In the genomic region with DNA sequence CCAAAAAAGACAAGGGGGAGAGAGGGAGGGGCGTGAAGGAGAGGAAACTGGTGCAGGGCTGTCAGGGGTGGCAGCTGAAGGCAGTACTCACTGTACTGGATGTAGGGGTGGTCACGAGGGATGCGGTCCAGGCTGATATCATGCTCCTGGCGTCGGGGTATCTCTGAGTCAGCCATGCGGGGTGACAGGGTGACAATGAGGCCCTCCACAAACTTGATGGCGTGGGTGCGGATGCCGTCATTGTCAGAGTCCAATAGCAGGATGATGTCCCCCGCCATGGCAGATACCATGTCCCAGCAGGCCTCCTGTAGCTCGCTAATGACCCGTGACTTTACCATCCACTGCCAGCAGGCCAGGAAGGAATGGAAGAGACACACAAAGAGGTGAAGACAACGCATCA, we compare ENCODE assay signal across 22 cellular contexts. TPM values are rescaled to one million over a fixed set of nuclear protein-coding genes. Genes with fewer than 3 reads are reported as not detected.
DNase-seq lines count a peak whose midpoint lies in the region; ATAC-seq, FAIRE-seq and TF ChIP-seq lines count a peak whose summit lies in the region.
"Had no signal": no experiment of that assay in that cellular context is flagged by ENCODE, and none has a peak within 500 bp of the region (broad histone marks: within the 10 kb centered on the region; RNA-seq: fewer than 3 reads in every experiment).

No MANE protein-coding gene starts in this region.

- no peak overlapping the region for H4K8ac ChIP-seq in mesendoderm (ENCODE audit: low read depth, low read length)

- no peaks in the 10 kb centered on the region for H3K27me3 Mint-ChIP-seq in stimulated activated naive CD8-positive, alpha-beta T cell treated with anti-CD3 and anti-CD28 coated beads, Interleukin-15, Interleukin-2, amounts not matched to agents 100 ng/mL and 50 ng/mL, for 24 hours
- H3K27me3 Mint-ChIP-seq in stimulated activated naive CD8-positive, alpha-beta T cell treated with anti-CD3 and anti-CD28 coated beads, Interleukin-15, amount 100 ng/mL, for 72 hours = no peaks in the 10 kb centered on the region
- H3K27me3 Mint-ChIP-seq in activated CD4-positive, alpha-beta memory T cell treated with anti-CD3 and anti-CD28 coated beads, Interleukin-2, amount 10 ng/mL, durations not matched to agents 7 days and 5 days = no peaks in the 10 kb centered on the region
- H3K27me3 Mint-ChIP-seq: CD4-positive, alpha-beta T cell had no signal

- H3K27ac ChIP-seq in spleen = no peak overlapping the region
- H3K27ac ChIP-seq in mesendoderm (ENCODE audit: low read depth, low read length) = no peak overlapping the region
- H3K27ac ChIP-seq: A549, C4-2B, GM23248 had no signal

- peak; percentile 20 for FAIRE-seq in HTR-8/SVneo (lab: Jason Lieb, UNC)
- FAIRE-seq: A549, GM18507 had no signal

- intact Hi-C loops in spleen (cut with DNase I; ENCODE audit: low total_unique reads) = no loop called here

- no peaks in the 10 kb centered on the region for H3K4me1 Mint-ChIP-seq in stimulated activated naive CD8-positive, alpha-beta T cell treated with anti-CD3 and anti-CD28 coated beads, Interleukin-15, Interleukin-2, amounts not matched to agents 100 ng/mL and 50 ng/mL, for 24 hours (ENCODE audit: low read depth)
- no peaks in the 10 kb centered on the region for H3K4me1 Mint-ChIP-seq in stimulated activated naive CD8-positive, alpha-beta T cell treated with anti-CD3 and anti-CD28 coated beads, Interleukin-15, amount 100 ng/mL, for 72 hours
- H3K4me1 Mint-ChIP-seq in activated CD4-positive, alpha-beta memory T cell treated with anti-CD3 and anti-CD28 coated beads, Interleukin-2, amount 10 ng/mL, durations not matched to agents 7 days and 5 days = no peaks in the 10 kb centered on the region

- no peak for ATAC-seq in stimulated activated naive CD8-positive, alpha-beta T cell treated with anti-CD3 and anti-CD28 coated beads, Interleukin-15, amount 100 ng/mL, for 72 hours
- ATAC-seq: A549 had no signal

- H3K4me3 Mint-ChIP-seq in stimulated activated naive CD8-positive, alpha-beta T cell treated with anti-CD3 and anti-CD28 coated beads, Interleukin-15, Interleukin-2, amounts not matched to agents 100 ng/mL and 50 ng/mL, for 24 hours = no peak overlapping the region
- H3K4me3 Mint-ChIP-seq in stimulated activated naive CD8-positive, alpha-beta T cell treated with anti-CD3 and anti-CD28 coated beads, Interleukin-15, amount 100 ng/mL, for 72 hours = no peak overlapping the region
- H3K4me3 Mint-ChIP-seq in activated CD4-positive, alpha-beta memory T cell treated with anti-CD3 and anti-CD28 coated beads, Interleukin-2, amount 10 ng/mL, durations not matched to agents 7 days and 5 days = no peak overlapping the region
- H3K4me3 Mint-ChIP-seq: CD4-positive, alpha-beta T cell; HFFc6 had no signal

- no peak overlapping the region for H3K56ac ChIP-seq in mesendoderm (ENCODE audit: low read length)

- TF ChIP-seq CTCF in spleen (IDR thresholded peaks at IDR 0.05 in 8 of 11, conservative IDR thresholded peaks at IDR 0.05 in 3 of 11) = no peak

- DNase-seq in stimulated activated naive CD8-positive, alpha-beta T cell treated with anti-CD3 and anti-CD28 coated beads, Interleukin-15, amount 100 ng/mL, for 72 hours = no peak
- no peak for DNase-seq in HTR-8/SVneo (ENCODE audit: insufficient read length, low spot score)
- peak; percentile 40 for DNase-seq in left kidney (ENCODE audit: low read depth, low spot score)
- DNase-seq in spleen = peak; percentile 42
- DNase-seq in SK-N-DZ (ENCODE audit: low spot score) = no peak
- DNase-seq in activated CD4-positive, alpha-beta memory T cell treated with anti-CD3 and anti-CD28 coated beads, Interleukin-2, amount 10 ng/mL, durations not matched to agents 7 days and 5 days = no peak
- no peak for DNase-seq in mesendoderm
- DNase-seq: AML-193; CD4-positive, alpha-beta T cell; DMS153; DMS79; GDM1; GM23248; HCEC 1CT; HFFc6 had no signal

- no peak overlapping the region for H3K4ac ChIP-seq in mesendoderm (ENCODE audit: low read depth, low read length)

- H3K79me1 ChIP-seq in mesendoderm (ENCODE audit: low read length) = no peaks in the 10 kb centered on the region

- no peak overlapping the region for H2BK5ac ChIP-seq in mesendoderm (ENCODE audit: low read length)

- H4K5ac ChIP-seq in mesendoderm (ENCODE audit: low read length) = no peak overlapping the region

- no peak overlapping the region for H2AK5ac ChIP-seq in mesendoderm (ENCODE audit: low read length)

- H3K36me3 ChIP-seq in spleen (peaks cover 5 to 100% (median 99%) of the 10 kb centered on the region in 6 donors), mesendoderm (ENCODE audit: control insufficient read depth, insufficient read depth, low read length) (peaks cover 26% of the 10 kb centered on the region)

- H3K9me3 Mint-ChIP-seq in stimulated activated naive CD8-positive, alpha-beta T cell treated with anti-CD3 and anti-CD28 coated beads, Interleukin-15, Interleukin-2, amounts not matched to agents 100 ng/mL and 50 ng/mL, for 24 hours = no peaks in the 10 kb centered on the region
- H3K9me3 Mint-ChIP-seq in stimulated activated naive CD8-positive, alpha-beta T cell treated with anti-CD3 and anti-CD28 coated beads, Interleukin-15, amount 100 ng/mL, for 72 hours = no peaks in the 10 kb centered on the region
- H3K9me3 Mint-ChIP-seq in activated CD4-positive, alpha-beta memory T cell treated with anti-CD3 and anti-CD28 coated beads, Interleukin-2, amount 10 ng/mL, durations not matched to agents 7 days and 5 days = no peaks in the 10 kb centered on the region
- H3K9me3 Mint-ChIP-seq: CD4-positive, alpha-beta T cell; HFFc6 had no signal

- no peak overlapping the region for H3K4me2 ChIP-seq in mesendoderm (ENCODE audit: low read length)
- H3K4me2 ChIP-seq: A549 had no signal

- no peak overlapping the region for H2BK120ac ChIP-seq in mesendoderm (ENCODE audit: low read depth, low read length)

- no peak overlapping the region for H3K23ac ChIP-seq in mesendoderm (ENCODE audit: low read length)

- H3K9me3 ChIP-seq in spleen = no peaks in the 10 kb centered on the region
- H3K9me3 ChIP-seq: A549 had no signal

- H3K4me3 ChIP-seq in spleen (no peak overlapping the region), mesendoderm (ENCODE audit: low read length) (no peak overlapping the region)
- H3K4me3 ChIP-seq: A549, GM23248 had no signal

- TF ChIP-seq POLR2A in spleen (IDR thresholded peaks at IDR 0.05) = no peak

- no peak overlapping the region for H3K9ac ChIP-seq in mesendoderm (ENCODE audit: low read length)
- H3K9ac ChIP-seq: GM23248 had no signal

- peaks cover 69% of the 10 kb centered on the region for H3K36me3 Mint-ChIP-seq in stimulated activated naive CD8-positive, alpha-beta T cell treated with anti-CD3 and anti-CD28 coated beads, Interleukin-15, Interleukin-2, amounts not matched to agents 100 ng/mL and 50 ng/mL, for 24 hours (ENCODE audit: low read depth)
- H3K36me3 Mint-ChIP-seq in activated CD4-positive, alpha-beta memory T cell treated with anti-CD3 and anti-CD28 coated beads, Interleukin-2, amount 10 ng/mL, durations not matched to agents 7 days and 5 days (ENCODE audit: low read depth) = peaks cover 70% of the 10 kb centered on the region

- H3K27ac Mint-ChIP-seq in stimulated activated naive CD8-positive, alpha-beta T cell treated with anti-CD3 and anti-CD28 coated beads, Interleukin-15, Interleukin-2, amounts not matched to agents 100 ng/mL and 50 ng/mL, for 24 hours = peak overlapping the region; percentile 26
- H3K27ac Mint-ChIP-seq in stimulated activated naive CD8-positive, alpha-beta T cell treated with anti-CD3 and anti-CD28 coated beads, Interleukin-15, amount 100 ng/mL, for 72 hours = peak overlapping the region in 1 of 2 donors; percentile 88
- H3K27ac Mint-ChIP-seq in activated CD4-positive, alpha-beta memory T cell treated with anti-CD3 and anti-CD28 coated beads, Interleukin-2, amount 10 ng/mL, durations not matched to agents 7 days and 5 days = no peak overlapping the region
- H3K27ac Mint-ChIP-seq: CD4-positive, alpha-beta T cell had no signal

- no peak overlapping the region for H3K18ac ChIP-seq in mesendoderm (ENCODE audit: low read length)

- no peak overlapping the region for H2BK15ac ChIP-seq in mesendoderm (replicated peaks; ENCODE audit: low read depth)

- CTCF ChIA-PET in activated CD4-positive, alpha-beta memory T cell treated with anti-CD3 and anti-CD28 coated beads, Interleukin-2, amount 10 ng/mL, durations not matched to agents 7 days and 5 days (lab: Charles Lee) = interaction anchor here (1.9 kb wide), 1 partner anchor 31 kb away, joined by 5 read pairs; no protein-coding TSS in a partner anchor

- no peaks in the 10 kb centered on the region for H3K79me2 ChIP-seq in mesendoderm (ENCODE audit: control insufficient read depth, insufficient read depth, low read length)

- H3K4me1 ChIP-seq in spleen (no peaks in the 10 kb centered on the region), mesendoderm (ENCODE audit: control insufficient read depth, low read depth, low read length) (no peaks in the 10 kb centered on the region)
- H3K4me1 ChIP-seq: A549 had no signal

- POLR2A ChIA-PET in activated CD4-positive, alpha-beta memory T cell treated with anti-CD3 and anti-CD28 coated beads, Interleukin-2, amount 10 ng/mL, durations not matched to agents 7 days and 5 days (lab: Charles Lee) = no interaction called here

- 94 to 98% (median 96%) methylated on average over 13 of the region's 13 CpGs for WGBS in spleen, 5 donors
- WGBS in mesendoderm (ENCODE audit: extremely low coverage, insufficient coverage, low lambda C conversion rate) = no CpG with 5 or more reads among the region's 13 CpGs

- H3K27me3 ChIP-seq in spleen (replicated peaks in 1 of 7) (no peaks in the 10 kb centered on the region), mesendoderm (ENCODE audit: insufficient read depth, low read length, poor library complexity) (no peaks in the 10 kb centered on the region)

RNA-seq across cellular contexts. Expression of gene SYMPK, which starts 15.3 kb away (rescaled TPM):
- 100 to 1,000 TPM in 1 of 7 donors, 10 to 100 TPM in 6; 56.3 to 106 (median 75.1) TPM for total RNA-seq in spleen
- 100 to 1,000 TPM in 2 of 3 donors, 10 to 100 TPM in 1; 60.3 to 148 (median 147) TPM for polyA plus RNA-seq in spleen
- 26.2 and 27.7 TPM in 2 replicates for polyA plus RNA-seq in SK-N-DZ (2014; cell fraction: cytosol; rRNA removed)
- 52.1 and 58.3 TPM in 2 replicates for polyA plus RNA-seq in SK-N-DZ (2014; cell fraction: nucleus; rRNA removed)
- 10 to 100 TPM; 88.3 to 89.2 TPM for total RNA-seq in activated CD4-positive, alpha-beta memory T cell treated with anti-CD3 and anti-CD28 coated beads, Interleukin-2, amount 10 ng/mL, durations not matched to agents 7 days and 5 days
- 45.8 TPM for polyA plus RNA-seq in mesendoderm (2013, experiment 1 of 2)
- polyA plus RNA-seq in mesendoderm (2013, experiment 2 of 2) = 43.7 TPM

RNA-seq across cellular contexts. Expression of gene FOXA3, which starts 16.5 kb away (rescaled TPM):
- total RNA-seq in spleen = under 1 TPM in 1 of 7 donors, not detected in 6; 0.24 TPM
- polyA plus RNA-seq in spleen = under 1 TPM in 2 of 3 donors, not detected in 1; 0.09 to 0.16 TPM
- polyA plus RNA-seq in SK-N-DZ (2014; cell fraction: cytosol; rRNA removed) = 0.38 and 0.67 TPM in 2 replicates
- not detected in 2 replicates for polyA plus RNA-seq in SK-N-DZ (2014; cell fraction: nucleus; rRNA removed)
- total RNA-seq in activated CD4-positive, alpha-beta memory T cell treated with anti-CD3 and anti-CD28 coated beads, Interleukin-2, amount 10 ng/mL, durations not matched to agents 7 days and 5 days = not detected
- polyA plus RNA-seq in mesendoderm (2013, experiment 1 of 2) = 12.9 TPM
- 13.3 TPM for polyA plus RNA-seq in mesendoderm (2013, experiment 2 of 2)
- total RNA-seq: CD4-positive, alpha-beta T cell; GM23248; HFFc6 had no signal
- polyA plus RNA-seq: BJ, GM23248 had no signal

RNA-seq across cellular contexts. Expression of gene RSPH6A, which starts 32.6 kb away (rescaled TPM):
- total RNA-seq in spleen = under 1 TPM in 3 of 7 donors, not detected in 4; 0.19 to 0.41 (median 0.33) TPM
- polyA plus RNA-seq in spleen = under 1 TPM in 1 of 3 donors, not detected in 2; 0.13 TPM
- not detected in 2 replicates for polyA plus RNA-seq in SK-N-DZ (2014; cell fraction: cytosol; rRNA removed)
- not detected in 2 replicates for polyA plus RNA-seq in SK-N-DZ (2014; cell fraction: nucleus; rRNA removed)
- under 1 TPM; 0.25 to 0.30 TPM for total RNA-seq in activated CD4-positive, alpha-beta memory T cell treated with anti-CD3 and anti-CD28 coated beads, Interleukin-2, amount 10 ng/mL, durations not matched to agents 7 days and 5 days
- not detected for polyA plus RNA-seq in mesendoderm (2013, experiment 1 of 2)
- polyA plus RNA-seq in mesendoderm (2013, experiment 2 of 2) = not detected
- total RNA-seq: GM23248, H4, HT-29 had no signal
- polyA plus RNA-seq: A549, BJ, GM23248 had no signal

RNA-seq across cellular contexts. Expression of gene IRF2BP1, which starts 38.3 kb away (rescaled TPM):
- 10 to 100 TPM; 18.5 to 29.4 (median 23.3) TPM for total RNA-seq in spleen
- polyA plus RNA-seq in spleen = 10 to 100 TPM in 2 of 3 donors, 1 to 10 TPM in 1; 10.0 to 19.9 (median 10.6) TPM
- 17.9 and 24.2 TPM in 2 replicates for polyA plus RNA-seq in SK-N-DZ (2014; cell fraction: cytosol; rRNA removed)
- 11.2 and 14.6 TPM in 2 replicates for polyA plus RNA-seq in SK-N-DZ (2014; cell fraction: nucleus; rRNA removed)
- total RNA-seq in activated CD4-positive, alpha-beta memory T cell treated with anti-CD3 and anti-CD28 coated beads, Interleukin-2, amount 10 ng/mL, durations not matched to agents 7 days and 5 days = 10 to 100 TPM; 16.9 to 17.6 TPM
- polyA plus RNA-seq in mesendoderm (2013, experiment 1 of 2) = 9.0 TPM
- polyA plus RNA-seq in mesendoderm (2013, experiment 2 of 2) = 8.9 TPM

RNA-seq across cellular contexts. Expression of gene MYPOP, which starts 54.8 kb away (rescaled TPM):
- total RNA-seq in spleen = 10 to 100 TPM in 4 of 7 donors, 1 to 10 TPM in 3; 5.8 to 13.2 (median 11.0) TPM
- 1 to 10 TPM; 5.1 to 9.6 (median 9.3) TPM for polyA plus RNA-seq in spleen
- 0.79 and 1.1 TPM in 2 replicates for polyA plus RNA-seq in SK-N-DZ (2014; cell fraction: cytosol; rRNA removed)
- polyA plus RNA-seq in SK-N-DZ (2014; cell fraction: nucleus; rRNA removed) = 0.52 and 0.67 TPM in 2 replicates
- 10 to 100 TPM; 12.5 to 12.9 TPM for total RNA-seq in activated CD4-positive, alpha-beta memory T cell treated with anti-CD3 and anti-CD28 coated beads, Interleukin-2, amount 10 ng/mL, durations not matched to agents 7 days and 5 days
- 8.9 TPM for polyA plus RNA-seq in mesendoderm (2013, experiment 1 of 2)
- 8.8 TPM for polyA plus RNA-seq in mesendoderm (2013, experiment 2 of 2)

Comparison
In these comparisons a context has a peak if more than half of its experiments do, and no peak if none do; other contexts are left out.
1. DNase-seq: peak in left kidney (single experiment) and spleen (single experiment); none in stimulated activated naive CD8-positive, alpha-beta T cell treated with anti-CD3 and anti-CD28 coated beads, Interleukin-15, amount 100 ng/mL, for 72 hours (0 of 2), HTR-8/SVneo (single experiment), SK-N-DZ (single experiment), activated CD4-positive, alpha-beta memory T cell treated with anti-CD3 and anti-CD28 coated beads, Interleukin-2, amount 10 ng/mL, durations not matched to agents 7 days and 5 days (single experiment) and mesendoderm (single experiment).